ENCODE assay signal across 19 cellular contexts in the genomic region with DNA sequence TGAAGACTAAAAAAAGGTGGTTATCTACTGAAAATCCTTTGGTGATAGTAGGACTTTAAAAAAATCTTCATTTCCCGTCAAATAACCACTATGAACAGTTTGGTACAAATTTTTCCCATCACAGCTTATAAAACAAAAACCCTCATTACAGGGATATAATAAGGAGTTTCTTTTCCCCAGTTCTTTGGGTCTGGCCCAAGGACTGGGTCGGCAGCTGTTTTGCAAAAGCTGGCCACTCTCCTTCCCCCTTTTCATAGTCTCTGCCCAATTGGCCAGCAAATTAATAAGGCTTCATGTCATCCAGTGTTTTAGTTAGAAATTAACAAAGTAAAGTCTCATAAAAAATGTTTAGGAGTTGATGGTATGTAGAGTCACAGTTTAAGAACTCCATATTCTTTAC. TPM values are rescaled to one million over a fixed set of nuclear protein-coding genes. Genes with fewer than 3 reads are reported as not detected.
DNase-seq lines count a peak whose midpoint lies in the region; ATAC-seq and TF ChIP-seq lines count a peak whose summit lies in the region.
"Had no signal": no experiment of that assay in that cellular context is flagged by ENCODE, and none has a peak within 500 bp of the region (broad histone marks: within the 10 kb centered on the region; RNA-seq: fewer than 3 reads in every experiment).

No MANE protein-coding gene starts in this region.

- H3K4me3 Mint-ChIP-seq in stimulated activated naive B cell treated with anti-CD40 and anti-IgM and Interleukin-4, amounts not matched to agents 10 μg/mL and 1 μg/mL and 100 μg/mL, for 72 hours: no peak overlapping the region
- H3K4me3 Mint-ChIP-seq in activated T-helper 17 cell treated with anti-CD3 and anti-CD28 coated beads, Interleukin-2, amount 50 U/mL, for 72 hours: no peak overlapping the region
- H3K4me3 Mint-ChIP-seq: CD4-positive, alpha-beta T cell; GM23338; IgD-negative memory B cell had no signal

- H3K36me3 Mint-ChIP-seq in stimulated activated naive B cell treated with anti-CD40 and anti-IgM and Interleukin-4, amounts not matched to agents 10 μg/mL and 1 μg/mL and 100 μg/mL, for 72 hours: no peaks in the 10 kb centered on the region
- H3K36me3 Mint-ChIP-seq in activated T-helper 17 cell treated with anti-CD3 and anti-CD28 coated beads, Interleukin-2, amount 50 U/mL, for 72 hours (ENCODE audit: low read depth): no peaks in the 10 kb centered on the region
- H3K36me3 Mint-ChIP-seq: IgD-negative memory B cell had no signal

- intact Hi-C loops in dorsolateral prefrontal cortex (cut with DNase I): no loop called here

- H3K27ac ChIP-seq in dorsolateral prefrontal cortex: peak overlapping the region in 53 of 59 donors; percentile 5 to 83 (median 61)
- H3K27ac ChIP-seq: 22Rv1, C4-2B had no signal

- no peak for TF ChIP-seq CTCF in dorsolateral prefrontal cortex (IDR thresholded peaks at IDR 0.05 in 54 of 56, conservative IDR thresholded peaks at IDR 0.05 in 2 of 56; ENCODE audit: low read depth in 1 of 56, partially characterized antibody in 56 of 56)

- no peaks in the 10 kb centered on the region for H3K4me1 Mint-ChIP-seq in stimulated activated naive B cell treated with anti-CD40 and anti-IgM and Interleukin-4, amounts not matched to agents 10 μg/mL and 1 μg/mL and 100 μg/mL, for 72 hours
- no peaks in the 10 kb centered on the region for H3K4me1 Mint-ChIP-seq in activated T-helper 17 cell treated with anti-CD3 and anti-CD28 coated beads, Interleukin-2, amount 50 U/mL, for 72 hours
- H3K4me1 Mint-ChIP-seq: GM23338, IgD-negative memory B cell had no signal

- in situ Hi-C loops in G401 (cut with HindIII; ENCODE audit: low sequenced_read_pairs): no loop called here

- H3K27me3 Mint-ChIP-seq in stimulated activated naive B cell treated with anti-CD40 and anti-IgM and Interleukin-4, amounts not matched to agents 10 μg/mL and 1 μg/mL and 100 μg/mL, for 72 hours: peaks cover 0 to 7% of the 10 kb centered on the region in 2 donors
- H3K27me3 Mint-ChIP-seq in activated T-helper 17 cell treated with anti-CD3 and anti-CD28 coated beads, Interleukin-2, amount 50 U/mL, for 72 hours: peaks cover 5% of the 10 kb centered on the region

- no peaks in the 10 kb centered on the region for H3K27me3 ChIP-seq in dorsolateral prefrontal cortex

- no peak overlapping the region for H3K27ac Mint-ChIP-seq in stimulated activated naive B cell treated with anti-CD40 and anti-IgM and Interleukin-4, amounts not matched to agents 10 μg/mL and 1 μg/mL and 100 μg/mL, for 72 hours
- H3K27ac Mint-ChIP-seq in activated T-helper 17 cell treated with anti-CD3 and anti-CD28 coated beads, Interleukin-2, amount 50 U/mL, for 72 hours: no peak overlapping the region
- H3K27ac Mint-ChIP-seq: CD4-positive, alpha-beta T cell; GM23338; IgD-negative memory B cell had no signal

- peaks cover 0 to 2% of the 10 kb centered on the region in 2 donors for H3K9me3 Mint-ChIP-seq in stimulated activated naive B cell treated with anti-CD40 and anti-IgM and Interleukin-4, amounts not matched to agents 10 μg/mL and 1 μg/mL and 100 μg/mL, for 72 hours
- no peaks in the 10 kb centered on the region for H3K9me3 Mint-ChIP-seq in activated T-helper 17 cell treated with anti-CD3 and anti-CD28 coated beads, Interleukin-2, amount 50 U/mL, for 72 hours

- DNase-seq in G401 (ENCODE audit: low spot score) (peak; percentile 8), dorsolateral prefrontal cortex (no peak), medulla oblongata (ENCODE audit: extremely low spot score) (peak; percentile 50), superior temporal gyrus (ENCODE audit: extremely low spot score) (peak; percentile 48)
- DNase-seq in stimulated activated naive B cell treated with anti-CD40 and anti-IgM and Interleukin-4, amounts not matched to agents 10 μg/mL and 1 μg/mL and 100 μg/mL, for 72 hours: no peak
- DNase-seq: AML-193; Caco-2; CD4-positive, alpha-beta T cell; GDM1; HCEC 1CT had no signal

- peak overlapping the region in 2 of 59 donors; percentile 9 to 18 for H3K4me3 ChIP-seq in dorsolateral prefrontal cortex
- H3K4me3 ChIP-seq: A549, GM23338 had no signal

- no peak for ATAC-seq in stimulated activated naive B cell treated with anti-CD40 and anti-IgM and Interleukin-4, amounts not matched to agents 10 μg/mL and 1 μg/mL and 100 μg/mL, for 72 hours (replicated peaks)
- no peak for ATAC-seq in GM19328 (IDR thresholded peaks at IDR 0.05; ENCODE audit: unreplicated experiment)
- no peak for ATAC-seq in GM21528 (IDR thresholded peaks at IDR 0.05; ENCODE audit: low FRiP score, unreplicated experiment)
- no peak for ATAC-seq in activated T-helper 17 cell treated with anti-CD3 and anti-CD28 coated beads, Interleukin-2, amount 50 U/mL, for 72 hours (replicated peaks)
- ATAC-seq: A549, GM23338, HepG2 had no signal

RNA-seq across cellular contexts. Expression of gene PDE8B, which starts 47.0 kb away (rescaled TPM):
- total RNA-seq in G401 (2014; rRNA removed; shearing (Covaris generic)): 0.68 and 5.6 TPM in 2 replicates
- total RNA-seq in dorsolateral prefrontal cortex: 100 to 1,000 TPM in 1 of 120 experiments, 10 to 100 TPM in 119; 22.7 to 100 (median 54.6) TPM
- not detected for total RNA-seq in activated T-helper 17 cell treated with anti-CD3 and anti-CD28 coated beads, Interleukin-2, amount 50 U/mL, for 72 hours
- total RNA-seq: HepG2 had no signal

Comparison
In these comparisons a context has a peak if more than half of its experiments do, and no peak if none do; other contexts are left out.
1. DNase-seq: peak in G401 (single experiment), medulla oblongata (single experiment) and superior temporal gyrus (single experiment); none in dorsolateral prefrontal cortex (0 of 10) and stimulated activated naive B cell treated with anti-CD40 and anti-IgM and Interleukin-4, amounts not matched to agents 10 μg/mL and 1 μg/mL and 100 μg/mL, for 72 hours (single experiment).